10 cellular contexts compared by ENCODE assay signal in genomic region chr3:10196389-10197052, GRCh38. TPM values are rescaled to one million over a fixed set of nuclear protein-coding genes. Genes with fewer than 3 reads are reported as not detected.
DNase-seq lines count a peak whose midpoint lies in the region; ATAC-seq lines count a peak whose summit lies in the region.
"Had no signal": no experiment of that assay in that cellular context is flagged by ENCODE, and none has a peak within 500 bp of the region (broad histone marks: within the 10 kb centered on the region; RNA-seq: fewer than 3 reads in every experiment).

No MANE protein-coding gene starts in this region.

- H3K4me1 Mint-ChIP-seq in activated CD4-positive, alpha-beta T cell treated with anti-CD3 and anti-CD28 coated beads, Interleukin-2, amount 10 ng/mL, durations not matched to agents 7 days and 5 days = peaks cover 86% of the 10 kb centered on the region
- peaks cover 86% of the 10 kb centered on the region for H3K4me1 Mint-ChIP-seq in activated CD8-positive, alpha-beta T cell treated with anti-CD3 and anti-CD28 coated beads, Interleukin-2, amount 10 ng/mL, durations not matched to agents 7 days and 5 days (ENCODE audit: low read depth)

- peaks cover 4% of the 10 kb centered on the region for H3K36me3 Mint-ChIP-seq in activated CD4-positive, alpha-beta T cell treated with anti-CD3 and anti-CD28 coated beads, Interleukin-2, amount 10 ng/mL, durations not matched to agents 7 days and 5 days (ENCODE audit: low read depth)
- H3K36me3 Mint-ChIP-seq in activated CD8-positive, alpha-beta T cell treated with anti-CD3 and anti-CD28 coated beads, Interleukin-2, amount 10 ng/mL, durations not matched to agents 7 days and 5 days (ENCODE audit: low read depth) = peaks cover 3% of the 10 kb centered on the region

- no peak overlapping the region for H3K4me3 Mint-ChIP-seq in activated CD4-positive, alpha-beta T cell treated with anti-CD3 and anti-CD28 coated beads, Interleukin-2, amount 10 ng/mL, durations not matched to agents 7 days and 5 days
- no peak overlapping the region for H3K4me3 Mint-ChIP-seq in activated CD8-positive, alpha-beta T cell treated with anti-CD3 and anti-CD28 coated beads, Interleukin-2, amount 10 ng/mL, durations not matched to agents 7 days and 5 days

- DNase-seq in activated CD4-positive, alpha-beta T cell treated with anti-CD3 and anti-CD28 coated beads, Interleukin-2, amount 10 ng/mL, durations not matched to agents 7 days and 5 days = no peak
- DNase-seq in activated CD4-positive, alpha-beta T cell treated with anti-CD3 and anti-CD28 coated beads, Interleukin-2, amount 50 U/mL, for 1 hour = no peak
- no peak for DNase-seq in activated CD8-positive, alpha-beta T cell treated with anti-CD3 and anti-CD28 coated beads, Interleukin-2, amount 10 ng/mL, durations not matched to agents 7 days and 5 days
- peak; percentile 54 for DNase-seq in left cardiac atrium
- DNase-seq in substantia nigra (lab: John Stamatoyannopoulos, UW) = no peak
- no peak for DNase-seq in NCI-H774 (lab: John Stamatoyannopoulos, UW)
- DNase-seq in stimulated activated naive CD4-positive, alpha-beta T cell (lab: John Stamatoyannopoulos, UW) = no peak
- DNase-seq: NCI-H2107, WERI-Rb-1 had no signal

- CTCF ChIA-PET in activated CD4-positive, alpha-beta T cell treated with anti-CD3 and anti-CD28 coated beads, Interleukin-2, amount 10 ng/mL, durations not matched to agents 7 days and 5 days (lab: Charles Lee) = interaction anchor here (0.6 to 2.5 kb wide), 6 partner anchors 10 to 339 kb away, joined by 3 to 9 read pairs (median 4); no protein-coding TSS in a partner anchor
- CTCF ChIA-PET in activated CD8-positive, alpha-beta T cell treated with anti-CD3 and anti-CD28 coated beads, Interleukin-2, amount 10 ng/mL, durations not matched to agents 7 days and 5 days (lab: Charles Lee) = interaction anchor here (0.8 to 1.0 kb wide), 2 partner anchors 26 to 32 kb away, joined by 3 read pairs; no protein-coding TSS in a partner anchor

- intact Hi-C loops in left cardiac atrium (cut with DNase I) = no loop called here

- ATAC-seq in activated CD8-positive, alpha-beta T cell treated with anti-CD3 and anti-CD28 coated beads, Interleukin-2, amount 10 ng/mL, durations not matched to agents 7 days and 5 days = no peak
- no peak for ATAC-seq in left cardiac atrium
- no peak for ATAC-seq in GM19395 (IDR thresholded peaks at IDR 0.05; ENCODE audit: unreplicated experiment)

- POLR2A ChIA-PET in activated CD4-positive, alpha-beta T cell treated with anti-CD3 and anti-CD28 coated beads, Interleukin-2, amount 10 ng/mL, durations not matched to agents 7 days and 5 days (lab: Charles Lee) = no interaction called here
- POLR2A ChIA-PET in activated CD8-positive, alpha-beta T cell treated with anti-CD3 and anti-CD28 coated beads, Interleukin-2, amount 10 ng/mL, durations not matched to agents 7 days and 5 days (lab: Charles Lee) = no interaction called here

- H3K9me3 Mint-ChIP-seq in activated CD4-positive, alpha-beta T cell treated with anti-CD3 and anti-CD28 coated beads, Interleukin-2, amount 10 ng/mL, durations not matched to agents 7 days and 5 days = no peaks in the 10 kb centered on the region
- no peaks in the 10 kb centered on the region for H3K9me3 Mint-ChIP-seq in activated CD8-positive, alpha-beta T cell treated with anti-CD3 and anti-CD28 coated beads, Interleukin-2, amount 10 ng/mL, durations not matched to agents 7 days and 5 days (ENCODE audit: insufficient read depth)

- no peaks in the 10 kb centered on the region for H3K27me3 Mint-ChIP-seq in activated CD4-positive, alpha-beta T cell treated with anti-CD3 and anti-CD28 coated beads, Interleukin-2, amount 10 ng/mL, durations not matched to agents 7 days and 5 days
- no peaks in the 10 kb centered on the region for H3K27me3 Mint-ChIP-seq in activated CD8-positive, alpha-beta T cell treated with anti-CD3 and anti-CD28 coated beads, Interleukin-2, amount 10 ng/mL, durations not matched to agents 7 days and 5 days (ENCODE audit: low read depth)

- H3K27ac ChIP-seq in substantia nigra (ENCODE audit: low read depth, low read length, poor library complexity, severe bottlenecking) = peak overlapping the region; percentile 91
- H3K27ac ChIP-seq: WERI-Rb-1 had no signal

- peak overlapping the region; percentile 98 for H3K27ac Mint-ChIP-seq in activated CD4-positive, alpha-beta T cell treated with anti-CD3 and anti-CD28 coated beads, Interleukin-2, amount 10 ng/mL, durations not matched to agents 7 days and 5 days
- H3K27ac Mint-ChIP-seq in activated CD8-positive, alpha-beta T cell treated with anti-CD3 and anti-CD28 coated beads, Interleukin-2, amount 10 ng/mL, durations not matched to agents 7 days and 5 days = peak overlapping the region; percentile 97

RNA-seq across cellular contexts. Expression of gene IRAK2, which starts 31.8 kb away (rescaled TPM):
- 1 to 10 TPM; 1.6 to 1.9 TPM for total RNA-seq in activated CD4-positive, alpha-beta T cell treated with anti-CD3 and anti-CD28 coated beads, Interleukin-2, amount 10 ng/mL, durations not matched to agents 7 days and 5 days
- 1 to 10 TPM; 1.3 to 1.4 TPM for total RNA-seq in activated CD8-positive, alpha-beta T cell treated with anti-CD3 and anti-CD28 coated beads, Interleukin-2, amount 10 ng/mL, durations not matched to agents 7 days and 5 days
- total RNA-seq in left cardiac atrium = 1 to 10 TPM; 1.7 to 1.8 TPM

RNA-seq across cellular contexts. Expression of gene TATDN2, which starts 51.7 kb away (rescaled TPM):
- total RNA-seq in activated CD4-positive, alpha-beta T cell treated with anti-CD3 and anti-CD28 coated beads, Interleukin-2, amount 10 ng/mL, durations not matched to agents 7 days and 5 days = 10 to 100 TPM; 72.3 to 78.4 TPM
- total RNA-seq in activated CD8-positive, alpha-beta T cell treated with anti-CD3 and anti-CD28 coated beads, Interleukin-2, amount 10 ng/mL, durations not matched to agents 7 days and 5 days = 10 to 100 TPM; 57.0 to 61.6 TPM
- total RNA-seq in left cardiac atrium = 10 to 100 TPM; 17.9 to 27.0 TPM

RNA-seq across cellular contexts. Expression of gene VHL, which starts 54.9 kb away (rescaled TPM):
- 10 to 100 TPM; 65.3 to 65.9 TPM for total RNA-seq in activated CD4-positive, alpha-beta T cell treated with anti-CD3 and anti-CD28 coated beads, Interleukin-2, amount 10 ng/mL, durations not matched to agents 7 days and 5 days
- total RNA-seq in activated CD8-positive, alpha-beta T cell treated with anti-CD3 and anti-CD28 coated beads, Interleukin-2, amount 10 ng/mL, durations not matched to agents 7 days and 5 days = 10 to 100 TPM; 57.0 to 59.1 TPM
- 10 to 100 TPM; 15.3 to 16.3 TPM for total RNA-seq in left cardiac atrium
